Comparison of ENCODE assay signal across 8 cellular contexts in genomic region chr10:124091646-124092269, GRCh38. TPM values are rescaled to one million over a fixed set of nuclear protein-coding genes. Genes with fewer than 3 reads are reported as not detected.
DNase-seq lines count a peak whose midpoint lies in the region; ATAC-seq and TF ChIP-seq lines count a peak whose summit lies in the region.

No MANE protein-coding gene starts in this region.

- CTCF ChIA-PET in mammary epithelial cell (lab: Charles Lee; ENCODE audit: low non-redundant PET): interaction anchor here (0.6 to 1.7 kb wide), 2 partner anchors 97 to 224 kb away, joined by 4 read pairs; no protein-coding TSS in a partner anchor

- dilution Hi-C loops in mammary epithelial cell (cut with HindIII; ENCODE audit: low sequenced_read_pairs): loop anchor here (5.0 kb wide), 1 partner anchor 94 kb away; no protein-coding TSS in a partner anchor

- no peak for ATAC-seq in stimulated activated naive CD8-positive, alpha-beta T cell treated with anti-CD3 and anti-CD28 coated beads, Interleukin-15, Interleukin-2, amounts not matched to agents 100 U/mL and 50 U/mL, for 24 hours
- ATAC-seq in left lobe of liver (peak; percentile 8), GM19397 (IDR thresholded peaks at IDR 0.05; ENCODE audit: unreplicated experiment) (no peak)

- peaks cover 3% of the 10 kb centered on the region for H3K9me3 ChIP-seq in mammary epithelial cell (replicated peaks; ENCODE audit: insufficient read depth, low read length)
- peaks cover 0 to 4% of the 10 kb centered on the region in 2 donors for H3K9me3 ChIP-seq in stomach smooth muscle (ENCODE audit: control insufficient read depth in 2 of 2, low read length in 2 of 2)

- H3K9ac ChIP-seq in mammary epithelial cell (ENCODE audit: insufficient read depth, low read length) (peak overlapping the region; percentile 59), stomach smooth muscle (ENCODE audit: low read length in 2 of 2) (peak overlapping the region; percentile 83 to 86)

- WGBS in mammary epithelial cell (ENCODE audit: low coverage, missing lambda C conversion rate): 2% methylated on average over 6 of the region's 59 CpGs

- peaks cover 66% of the 10 kb centered on the region for H3K79me2 ChIP-seq in mammary epithelial cell (ENCODE audit: insufficient read depth, low read length)

- H3K27ac ChIP-seq in mammary epithelial cell (ENCODE audit: insufficient read depth, low read depth, low read length): no peak overlapping the region
- H3K27ac ChIP-seq in stomach smooth muscle (ENCODE audit: low read length): peak overlapping the region; percentile 95

- H3K4me2 ChIP-seq in mammary epithelial cell (ENCODE audit: insufficient read depth, low read depth, low read length): peak overlapping the region; percentile 88

- peaks cover 4% of the 10 kb centered on the region for H3K4me1 Mint-ChIP-seq in stimulated activated naive CD8-positive, alpha-beta T cell treated with anti-CD3 and anti-CD28 coated beads, Interleukin-15, Interleukin-2, amounts not matched to agents 100 ng/mL and 50 ng/mL, for 24 hours (ENCODE audit: low read depth)

- H3K4me3 ChIP-seq in mammary epithelial cell (replicated peaks in 1 of 3; ENCODE audit: insufficient read depth in 1 of 3, low read depth in 2 of 3, low read length in 3 of 3): peak overlapping the region; percentile 74 to 87 (median 75)
- peak overlapping the region; percentile 87 to 91 for H3K4me3 ChIP-seq in stomach smooth muscle (ENCODE audit: low read length in 2 of 2)

- H4K20me1 ChIP-seq in mammary epithelial cell (ENCODE audit: insufficient read depth, low read length): peaks cover 3% of the 10 kb centered on the region

- H3K27me3 ChIP-seq in mammary epithelial cell (ENCODE audit: insufficient read depth, low read length): no peaks in the 10 kb centered on the region
- no peaks in the 10 kb centered on the region for H3K27me3 ChIP-seq in stomach smooth muscle (ENCODE audit: control insufficient read depth in 1 of 2, insufficient read depth in 2 of 2, low read length in 2 of 2)

- H3K9me3 Mint-ChIP-seq in stimulated activated naive CD8-positive, alpha-beta T cell treated with anti-CD3 and anti-CD28 coated beads, Interleukin-15, Interleukin-2, amounts not matched to agents 100 ng/mL and 50 ng/mL, for 24 hours: no peaks in the 10 kb centered on the region

- peak overlapping the region; percentile 63 for H2AFZ ChIP-seq in mammary epithelial cell (ENCODE audit: low read depth, low read length)

- H3K4me1 ChIP-seq in mammary epithelial cell (ENCODE audit: insufficient read depth, low read length) (peaks cover 12% of the 10 kb centered on the region), stomach smooth muscle (ENCODE audit: control insufficient read depth, insufficient read depth, low read length) (peaks cover 61% of the 10 kb centered on the region)

- H3K4me3 Mint-ChIP-seq in stimulated activated naive CD8-positive, alpha-beta T cell treated with anti-CD3 and anti-CD28 coated beads, Interleukin-15, Interleukin-2, amounts not matched to agents 100 ng/mL and 50 ng/mL, for 24 hours: peak overlapping the region; percentile 70

- no TSS peak for BruUV-seq in mammary epithelial cell (replicated peaks; lab: Mats Ljungman, UMichigan)

- no peak overlapping the region for H3K27ac Mint-ChIP-seq in stimulated activated naive CD8-positive, alpha-beta T cell treated with anti-CD3 and anti-CD28 coated beads, Interleukin-15, Interleukin-2, amounts not matched to agents 100 ng/mL and 50 ng/mL, for 24 hours

- in situ Hi-C loops in mammary epithelial cell (cut with MboI; ENCODE audit: low sequenced_read_pairs in 2 of 2): loop anchor here in 1 of 2 donors (25.0 kb wide), 1 partner anchor 296 kb away; no protein-coding TSS in a partner anchor

- peaks cover 51% of the 10 kb centered on the region for H3K27me3 Mint-ChIP-seq in stimulated activated naive CD8-positive, alpha-beta T cell treated with anti-CD3 and anti-CD28 coated beads, Interleukin-15, Interleukin-2, amounts not matched to agents 100 ng/mL and 50 ng/mL, for 24 hours

- DNase-seq in stimulated activated naive CD8-positive, alpha-beta T cell treated with anti-CD3 and anti-CD28 coated beads, Interleukin-15, Interleukin-2, amounts not matched to agents 100 U/mL and 50 U/mL, for 24 hours: no peak
- DNase-seq in mammary epithelial cell: peak; percentile 41
- peak; percentile 54 for DNase-seq in left lobe of liver (ENCODE audit: low spot score)
- DNase-seq in NCI-H146 (lab: John Stamatoyannopoulos, UW): no peak
- no peak for DNase-seq in 8988T

- H3K36me3 Mint-ChIP-seq in stimulated activated naive CD8-positive, alpha-beta T cell treated with anti-CD3 and anti-CD28 coated beads, Interleukin-15, Interleukin-2, amounts not matched to agents 100 ng/mL and 50 ng/mL, for 24 hours (ENCODE audit: low read depth): no peaks in the 10 kb centered on the region

- no peak for TF ChIP-seq CTCF in mammary epithelial cell (conservative IDR thresholded peaks at IDR 0.05 in 1 of 2, IDR thresholded peaks at IDR 0.05 in 1 of 2; ENCODE audit: extremely low read depth in 1 of 2, insufficient read depth in 1 of 2, low read depth in 1 of 2, low read length in 2 of 2)

- H3K36me3 ChIP-seq in mammary epithelial cell (ENCODE audit: insufficient read depth, low read length) (no peaks in the 10 kb centered on the region), stomach smooth muscle (ENCODE audit: control insufficient read depth in 2 of 2, insufficient read depth in 2 of 2, low read length in 2 of 2) (no peaks in the 10 kb centered on the region)

- intact Hi-C loops in mammary epithelial cell (cut with micrococcal nuclease): loop anchor here (1.0 to 10.0 kb wide), 5 partner anchors 33 to 203 kb away; no protein-coding TSS in a partner anchor

RNA-seq across cellular contexts. Expression of gene CHST15, which starts 1.6 kb away (rescaled TPM):
- total RNA-seq in mammary epithelial cell: 10 to 100 TPM; 47.3 to 61.0 TPM
- 24.5 TPM for polyA plus RNA-seq in mammary epithelial cell
- 60.0 TPM for polyA minus RNA-seq in mammary epithelial cell
- 12.8 TPM for total RNA-seq in left lobe of liver

Comparison
In these comparisons a context has a peak if more than half of its experiments do, and no peak if none do; other contexts are left out.
1. DNase-seq: peak in mammary epithelial cell (single experiment) and left lobe of liver (single experiment); none in stimulated activated naive CD8-positive, alpha-beta T cell treated with anti-CD3 and anti-CD28 coated beads, Interleukin-15, Interleukin-2, amounts not matched to agents 100 U/mL and 50 U/mL, for 24 hours (single experiment), NCI-H146 (single experiment) and 8988T (single experiment).